12 cellular contexts compared by ENCODE assay signal in genomic region chr9:137293482-137294090, GRCh38. TPM values are rescaled to one million over a fixed set of nuclear protein-coding genes. Genes with fewer than 3 reads are reported as not detected.
DNase-seq lines count a peak whose midpoint lies in the region; ATAC-seq, FAIRE-seq and TF ChIP-seq lines count a peak whose summit lies in the region.
"Had no signal": no experiment of that assay in that cellular context is flagged by ENCODE, and none has a peak within 500 bp of the region (broad histone marks: within the 10 kb centered on the region; RNA-seq: fewer than 3 reads in every experiment).

No MANE protein-coding gene starts in this region.

- ATAC-seq in HG03439 (IDR thresholded peaks at IDR 0.05; ENCODE audit: unreplicated experiment), result no peak

- no peak overlapping the region for H2AFZ ChIP-seq in astrocyte (ENCODE audit: low read depth, low read length)

- TF ChIP-seq POLR2A in transverse colon (IDR thresholded peaks at IDR 0.05), result peak; percentile 35

- no peaks in the 10 kb centered on the region for H3K36me3 Mint-ChIP-seq in astrocyte (ENCODE audit: low read depth, unreplicated experiment)
- H3K36me3 Mint-ChIP-seq in immature natural killer cell, result no peaks in the 10 kb centered on the region

- H3K27ac Mint-ChIP-seq in astrocyte (ENCODE audit: unreplicated experiment), result no peak overlapping the region
- no peak overlapping the region for H3K27ac Mint-ChIP-seq in immature natural killer cell
- H3K27ac Mint-ChIP-seq: activated T-helper 1 cell treated with anti-CD3 and anti-CD28 coated beads, Interleukin-12 subunit alpha, Interleukin-12 subunit beta, Interleukin-2, Interleukin-4 antibody, amounts not matched to agents 30 ng/mL and 10 ng/mL and 1 ng/mL, durations not matched to agents 14 hours and 24 hours and 36 hours had no signal

- no peak overlapping the region for H3K27ac ChIP-seq in astrocyte (ENCODE audit: low read depth, low read length)
- peak overlapping the region in 1 of 2 donors; percentile 9 for H3K27ac ChIP-seq in kidney (ENCODE audit: low read depth in 2 of 2, low read length in 2 of 2)
- peak overlapping the region; percentile 86 to 91 (median 88) for H3K27ac ChIP-seq in transverse colon
- H3K27ac ChIP-seq: neutrophil, skin epidermis had no signal

- peaks cover 6% of the 10 kb centered on the region for H3K27me3 ChIP-seq in astrocyte (ENCODE audit: insufficient read depth, low read length)
- peaks cover 47% of the 10 kb centered on the region for H3K27me3 ChIP-seq in transverse colon

- in situ Hi-C loops in transverse colon (cut with MboI; ENCODE audit: low pct_ligation_motif_present in 1 of 4, low pct_unique_long_range_greater_than_20kb in 1 of 4, low sequenced_read_pairs in 3 of 4), result loop anchor here in 2 of 4 donors (25.0 kb wide), 1 partner anchor 119 kb away; the partner anchor contains the start of genes EXD3 (in 2 of the 2) and NOXA1 (in 2 of the 2)

- no peaks in the 10 kb centered on the region for H3K9me3 Mint-ChIP-seq in astrocyte (ENCODE audit: unreplicated experiment)
- H3K9me3 Mint-ChIP-seq in immature natural killer cell, result no peaks in the 10 kb centered on the region
- H3K9me3 Mint-ChIP-seq: activated T-helper 1 cell treated with anti-CD3 and anti-CD28 coated beads, Interleukin-12 subunit alpha, Interleukin-12 subunit beta, Interleukin-2, Interleukin-4 antibody, amounts not matched to agents 30 ng/mL and 10 ng/mL and 1 ng/mL, durations not matched to agents 14 hours and 24 hours and 36 hours had no signal

- intact Hi-C loops in kidney (cut with DNase I) (loop anchor here (10.0 kb wide), 1 partner anchor 231 kb away; no protein-coding TSS in a partner anchor), transverse colon (cut with DNase I; ENCODE audit: low total_unique reads) (no loop called here)

- TF ChIP-seq CTCF in astrocyte (IDR thresholded peaks at IDR 0.05; ENCODE audit: insufficient read depth, low read depth, low read length), result no peak
- TF ChIP-seq CTCF in kidney (IDR thresholded peaks at IDR 0.05; ENCODE audit: borderline replicate concordance, extremely low read depth, insufficient read depth), result no peak
- TF ChIP-seq CTCF in transverse colon (IDR thresholded peaks at IDR 0.05), result no peak

- no peak overlapping the region for H3K4me2 ChIP-seq in astrocyte (ENCODE audit: low read length)

- H3K4me1 ChIP-seq in astrocyte (ENCODE audit: insufficient read depth, low read length) (peaks cover 19% of the 10 kb centered on the region), kidney (ENCODE audit: control insufficient read depth in 1 of 2, insufficient read depth in 1 of 2, low read depth in 1 of 2, low read length in 2 of 2) (peaks cover 0 to 6% of the 10 kb centered on the region in 2 donors), transverse colon (peaks cover 6 to 46% (median 38%) of the 10 kb centered on the region in 4 donors)

- H4K20me1 ChIP-seq in astrocyte (ENCODE audit: insufficient read depth, low read length), result no peaks in the 10 kb centered on the region

- H3K4me3 ChIP-seq in astrocyte (ENCODE audit: insufficient read depth, low read depth, low read length) (no peak overlapping the region), kidney (ENCODE audit: low read length in 2 of 2) (peak overlapping the region in 1 of 2 donors; percentile 30), transverse colon (no peak overlapping the region)
- H3K4me3 ChIP-seq: skin epidermis had no signal

- H3K4me1 Mint-ChIP-seq in astrocyte (ENCODE audit: low read depth, unreplicated experiment) (peaks cover 4% of the 10 kb centered on the region), immature natural killer cell (peaks cover 7 to 14% of the 10 kb centered on the region in 2 donors)

- H3K9ac ChIP-seq in astrocyte (ENCODE audit: low read length) (no peak overlapping the region), kidney (ENCODE audit: low read length in 2 of 2) (no peak overlapping the region)

- H3K36me3 ChIP-seq in astrocyte (ENCODE audit: insufficient read depth, low read length), result no peaks in the 10 kb centered on the region
- H3K36me3 ChIP-seq in kidney (ENCODE audit: control insufficient read depth in 1 of 2, insufficient read depth in 2 of 2, low read length in 2 of 2), result no peaks in the 10 kb centered on the region
- no peaks in the 10 kb centered on the region for H3K36me3 ChIP-seq in transverse colon
- H3K36me3 ChIP-seq: neutrophil had no signal

- TF ChIP-seq EP300 in transverse colon (IDR thresholded peaks at IDR 0.05; ENCODE audit: low read depth), result peak; percentile 89

- FAIRE-seq in astrocyte (lab: Jason Lieb, UNC), result no peak
- FAIRE-seq in kidney (lab: Jason Lieb, UNC), result no peak

- 50 to 64% methylated on average over 9 to 29 of the region's 29 CpGs for WGBS in transverse colon (ENCODE audit: low coverage in 1 of 2), 2 donors

- peaks cover 11% of the 10 kb centered on the region for H3K27me3 Mint-ChIP-seq in astrocyte (ENCODE audit: low read depth, unreplicated experiment)
- peaks cover 12 to 13% (median 13%) of the 10 kb centered on the region in 3 donors for H3K27me3 Mint-ChIP-seq in immature natural killer cell (ENCODE audit: low read depth in 3 of 3)

- H3K4me3 Mint-ChIP-seq in astrocyte (ENCODE audit: unreplicated experiment) (peak overlapping the region; percentile 67), immature natural killer cell (peak overlapping the region in 2 of 5 donors; percentile 36 to 55)

- H3K79me2 ChIP-seq in astrocyte (ENCODE audit: insufficient read depth, low read length), result no peaks in the 10 kb centered on the region

- H3K9me3 ChIP-seq in astrocyte (ENCODE audit: insufficient read depth, low read depth, low read length) (peaks cover 4% of the 10 kb centered on the region), kidney (ENCODE audit: control insufficient read depth in 1 of 2, low read length in 2 of 2) (peaks cover 0 to 4% of the 10 kb centered on the region in 2 donors), transverse colon (no peaks in the 10 kb centered on the region)
- H3K9me3 ChIP-seq: neutrophil had no signal

- no peak for DNase-seq in astrocyte (ENCODE audit: low read depth)
- DNase-seq in kidney, result peak; percentile 72
- peak; percentile 87 for DNase-seq in transverse colon
- no peak for DNase-seq in immature natural killer cell
- DNase-seq: activated CD4-positive, alpha-beta T cell treated with anti-CD3 and anti-CD28 coated beads, Interleukin-2, amount 50 U/mL, for 1 hour; effector CD8-positive, alpha-beta T cell; kidney glomerular epithelial cell; NCI-H187 had no signal

RNA-seq across cellular contexts. Expression of gene NRARP, which starts 8.5 kb away (rescaled TPM):
- 6.9 and 7.3 TPM in 2 replicates for total RNA-seq in astrocyte
- total RNA-seq in kidney, result 4.7 TPM
- polyA plus RNA-seq in kidney (ENCODE audit: insufficient read depth, low read depth, low replicate concordance), result 1.7 TPM
- total RNA-seq in transverse colon, result 100 to 1,000 TPM in 3 of 4 donors, 10 to 100 TPM in 1; 92.0 to 343 (median 134) TPM
- polyA plus RNA-seq in immature natural killer cell, result under 1 TPM in 1 of 3 donors, not detected in 2; 0.14 TPM

RNA-seq across cellular contexts. Expression of gene TOR4A, which starts 16.1 kb away (rescaled TPM):
- total RNA-seq in astrocyte (10.8 and 11.8 TPM in 2 replicates), kidney (23.8 TPM), transverse colon (100 to 1,000 TPM in 1 of 4 donors, 10 to 100 TPM in 3; 49.2 to 121 (median 71.7) TPM)
- polyA plus RNA-seq in kidney (ENCODE audit: insufficient read depth, low read depth, low replicate concordance) (4.9 TPM), immature natural killer cell (10 to 100 TPM in 1 of 3 donors, 1 to 10 TPM in 2; 4.9 to 13.9 (median 7.2) TPM)

RNA-seq across cellular contexts. Expression of gene NELFB, which starts 38.5 kb away (rescaled TPM):
- 45.8 and 48.9 TPM in 2 replicates for total RNA-seq in astrocyte
- total RNA-seq in kidney, result 57.3 TPM
- polyA plus RNA-seq in kidney (ENCODE audit: insufficient read depth, low read depth, low replicate concordance), result 43.8 TPM
- total RNA-seq in transverse colon, result 10 to 100 TPM; 28.1 to 90.5 (median 53.9) TPM
- 10 to 100 TPM; 25.0 to 36.8 (median 34.6) TPM for polyA plus RNA-seq in immature natural killer cell

RNA-seq across cellular contexts. Expression of gene STPG3, which starts 42.5 kb away (rescaled TPM):
- total RNA-seq in astrocyte (not detected in 2 replicates), kidney (0.38 TPM), transverse colon (not detected)
- polyA plus RNA-seq in kidney (ENCODE audit: insufficient read depth, low read depth, low replicate concordance) (not detected), immature natural killer cell (not detected)

RNA-seq across cellular contexts. Expression of gene TUBB4B, which starts 52.5 kb away (rescaled TPM):
- total RNA-seq in astrocyte, result 188 and 218 TPM in 2 replicates
- total RNA-seq in kidney, result 258 TPM
- polyA plus RNA-seq in kidney (ENCODE audit: insufficient read depth, low read depth, low replicate concordance), result 394 TPM
- 100 to 1,000 TPM; 223 to 390 (median 348) TPM for total RNA-seq in transverse colon
- 10 to 100 TPM; 60.8 to 98.2 (median 71.9) TPM for polyA plus RNA-seq in immature natural killer cell

Comparison
In these comparisons a context has a peak if more than half of its experiments do, and no peak if none do; other contexts are left out.
1. DNase-seq: peak in kidney (single experiment) and transverse colon (single experiment); none in astrocyte (single experiment) and immature natural killer cell (0 of 3).
2. RNA of gene NRARP, which starts 8.5 kb away (total RNA-seq): 92.0 to 343 TPM in transverse colon; 6.9 to 7.3 TPM in astrocyte and 4.7 TPM in kidney (single experiment); every median in the first group is over 10 times any median in the second.